Comparison of ENCODE assay signal across 33 cellular contexts in the genomic region with DNA sequence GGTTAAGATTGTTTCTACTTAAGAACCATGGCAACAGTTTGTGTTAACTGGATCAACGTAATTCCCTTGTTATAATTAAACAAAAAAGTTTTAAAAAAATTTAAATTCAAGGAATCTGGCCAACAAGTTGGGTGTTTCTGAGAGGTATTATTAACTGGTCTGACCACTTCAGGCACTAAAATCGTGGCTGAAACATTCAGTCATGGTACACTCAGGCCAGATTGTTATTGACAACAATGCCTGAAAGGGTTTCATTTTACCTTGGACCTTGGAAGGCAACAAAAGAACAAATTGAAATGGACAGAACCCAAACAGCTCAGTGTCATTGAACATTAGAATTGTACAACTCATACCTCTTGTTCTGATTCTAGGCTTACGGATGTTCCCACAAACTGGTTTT.
DNase-seq lines count a peak whose midpoint lies in the region; ATAC-seq, FAIRE-seq and TF ChIP-seq lines count a peak whose summit lies in the region.
"Had no signal": no experiment of that assay in that cellular context is flagged by ENCODE, and none has a peak within 500 bp of the region (broad histone marks: within the 10 kb centered on the region; RNA-seq: fewer than 3 reads in every experiment).

No MANE protein-coding gene starts in this region.

- WGBS in HepG2 (ENCODE audit: low lambda C conversion rate) = 65% methylated on average over 3 of the region's 3 CpGs
- WGBS in right lobe of liver (ENCODE audit: insufficient coverage, low coverage, low lambda C conversion rate, missing lambda C conversion rate) = 62% methylated on average over 3 of the region's 3 CpGs

- in situ Hi-C loops in HepG2 (cut with HindIII; ENCODE audit: extremely low pct_ligation_motif_present, low pct_unique_long_range_greater_than_20kb) (no loop called here), brain microvascular endothelial cell (cut with HindIII; ENCODE audit: low pct_ligation_motif_present, low sequenced_read_pairs) (no loop called here), GM13976 (cut with MboI; ENCODE audit: low sequenced_read_pairs, unreplicated experiment) (no loop called here)

- intact Hi-C loops in HepG2 (cut with micrococcal nuclease; ENCODE audit: unreplicated experiment) = no loop called here
- intact Hi-C loops in right lobe of liver (cut with DNase I) = no loop called here
- intact Hi-C loops in left lung (cut with DNase I) = no loop called here

- H3K79me2 ChIP-seq in HepG2 (ENCODE audit: insufficient read depth, low read length) = no peaks in the 10 kb centered on the region

- DNase-seq in HepG2 (ENCODE audit: low spot score) (no peak), right lobe of liver (no peak), brain microvascular endothelial cell (no peak), left lung (no peak), NCI-H1092 (lab: John Stamatoyannopoulos, UW) (no peak), HuH-7 (ENCODE audit: low spot score) (no peak), SW480 (ENCODE audit: low spot score) (no peak), GM13976 (ENCODE audit: low spot score) (no peak)
- DNase-seq: ACHN; activated B cell treated with CpG ODN at 0.5 μM for 24 hours; activated CD4-positive, alpha-beta T cell treated with anti-CD3 and anti-CD28 coated beads, Interleukin-2, amount 50 U/mL, for 1 hour; activated effector memory CD4-positive, alpha-beta T cell treated with anti-CD3 and anti-CD28 coated beads, Interleukin-2, amount 50 U/mL, for 16 hours; activated T-cell treated with anti-CD3 and anti-CD28 coated beads, Interleukin-2, amount 50 U/mL, for 1 hour; CD4-positive, alpha-beta memory T cell; effector CD8-positive, alpha-beta T cell; foreskin melanocyte; heart left ventricle; Karpas-422; kidney; lower lobe of right lung; natural killer cell; NCI-H146; NCI-H446; occipital lobe; psoas muscle; SJCRH30; stimulated activated naive CD4-positive, alpha-beta T cell; T-cell had no signal

- TF ChIP-seq CTCF in HepG2 (CRISPR knock-in tag; IDR thresholded peaks at IDR 0.05) (no peak), right lobe of liver (IDR thresholded peaks at IDR 0.05) (no peak), brain microvascular endothelial cell (IDR thresholded peaks at IDR 0.05; ENCODE audit: low read depth, low read length, missing control alignments) (no peak), left lung (IDR thresholded peaks at IDR 0.05) (no peak), GM13976 (IDR thresholded peaks at IDR 0.05; ENCODE audit: borderline replicate concordance, control extremely low read depth, extremely low read depth, insufficient read depth, missing control alignments) (no peak)

- FAIRE-seq in HepG2 (lab: Jason Lieb, UNC) = no peak
- FAIRE-seq: kidney had no signal

- H3K9me3 ChIP-seq in HepG2 (ENCODE audit: low read length) (no peaks in the 10 kb centered on the region), right lobe of liver (no peaks in the 10 kb centered on the region), left lung (no peaks in the 10 kb centered on the region)
- H3K9me3 ChIP-seq: esophagus muscularis mucosa, lower lobe of right lung, psoas muscle, SJCRH30, suprapubic skin had no signal

- TF ChIP-seq EP300 in HepG2 (IDR thresholded peaks at IDR 0.05; ENCODE audit: low read depth in 2 of 2, low read length in 2 of 2) (no peak), HepG2 (CRISPR knock-in tag; IDR thresholded peaks at IDR 0.05; ENCODE audit: borderline replicate concordance) (no peak)

- CTCF ChIA-PET in HepG2 (lab: Yijun Ruan, JAX; ENCODE audit: low intra/inter-chr PET ratio, low total read pairs) = no interaction called here

- peak; percentile 38; the same call in 1 of the 3 replicates for ATAC-seq in HepG2
- no peak for ATAC-seq in right lobe of liver
- peak; percentile 52 for ATAC-seq in left lung
- ATAC-seq: heart left ventricle, natural killer cell, psoas muscle, T-cell had no signal

- TF ChIP-seq POLR2A in HepG2 (IDR thresholded peaks at IDR 0.05; ENCODE audit: insufficient read depth in 1 of 2, low read depth in 2 of 2, low read length in 2 of 2) (no peak), right lobe of liver (IDR thresholded peaks at IDR 0.05) (no peak)

- H3K9ac ChIP-seq in HepG2 (ENCODE audit: insufficient read depth, low read depth, low read length) = no peak overlapping the region

- H4K20me1 ChIP-seq in HepG2 (ENCODE audit: insufficient read depth, low read length) = no peaks in the 10 kb centered on the region

- POLR2A ChIA-PET in HepG2 (lab: Yijun Ruan, JAX) = no interaction called here

- H3K27me3 ChIP-seq in HepG2 (ENCODE audit: control insufficient read depth in 1 of 2, insufficient read depth in 2 of 2, low read length in 2 of 2) (no peaks in the 10 kb centered on the region), right lobe of liver (no peaks in the 10 kb centered on the region), brain microvascular endothelial cell (replicated peaks) (no peaks in the 10 kb centered on the region), left lung (no peaks in the 10 kb centered on the region)
- H3K27me3 ChIP-seq: cardiac muscle cell, esophagus muscularis mucosa, heart left ventricle, SJCRH30, suprapubic skin had no signal

- H3K27ac ChIP-seq in HepG2 (ENCODE audit: extremely low read length, insufficient read depth, low read length) (no peak overlapping the region), right lobe of liver (no peak overlapping the region), brain microvascular endothelial cell (peak overlapping the region; percentile 6), left lung (no peak overlapping the region)
- H3K27ac ChIP-seq: cardiac muscle cell, coronary artery, esophagus muscularis mucosa, heart left ventricle, HL-60, lower lobe of right lung, psoas muscle, SJCRH30, suprapubic skin had no signal

- no peak overlapping the region for H3K4me3 ChIP-seq in HepG2 (replicated peaks in 1 of 3; ENCODE audit: insufficient read depth in 1 of 3, low read depth in 2 of 3, low read length in 3 of 3)
- no peak overlapping the region for H3K4me3 ChIP-seq in right lobe of liver
- H3K4me3 ChIP-seq in brain microvascular endothelial cell (ENCODE audit: low read depth, low read length) = no peak overlapping the region
- H3K4me3 ChIP-seq in left lung = no peak overlapping the region
- H3K4me3 ChIP-seq: cardiac muscle cell, coronary artery, esophagus muscularis mucosa, heart left ventricle, lower lobe of right lung, psoas muscle, SJCRH30, suprapubic skin had no signal

- no peak overlapping the region for H2AFZ ChIP-seq in HepG2 (ENCODE audit: low read length)

- no peak overlapping the region for H3K4me2 ChIP-seq in HepG2 (ENCODE audit: low read depth, low read length)

- H3K36me3 ChIP-seq in HepG2 (replicated peaks in 1 of 2; ENCODE audit: control insufficient read depth in 1 of 2, insufficient read depth in 2 of 2, low read length in 2 of 2) (no peaks in the 10 kb centered on the region), right lobe of liver (no peaks in the 10 kb centered on the region), brain microvascular endothelial cell (replicated peaks) (no peaks in the 10 kb centered on the region), left lung (no peaks in the 10 kb centered on the region)
- H3K36me3 ChIP-seq: cardiac muscle cell, esophagus muscularis mucosa, heart left ventricle, lower lobe of right lung, SJCRH30, suprapubic skin had no signal

- H3K4me1 ChIP-seq in HepG2 (ENCODE audit: insufficient read depth, low read length) (peaks cover 32% of the 10 kb centered on the region), right lobe of liver (no peaks in the 10 kb centered on the region), left lung (peaks cover 0 to 7% of the 10 kb centered on the region in 2 donors)
- H3K4me1 ChIP-seq: esophagus muscularis mucosa, lower lobe of right lung, psoas muscle, suprapubic skin had no signal

- no peak for TF ChIP-seq RAD21 in HepG2 (CRISPR knock-in tag; IDR thresholded peaks at IDR 0.05)

- BruUV-seq in HepG2 (replicated peaks; lab: Mats Ljungman, UMichigan) = no TSS peak

TF ChIP-seq in HepG2, 621 proteins besides CTCF, POLR2A, EP300 and RAD21 (continues in another document):
- TF ChIP-seq NFKB2 (CRISPR knock-in tag; IDR thresholded peaks at IDR 0.05; ENCODE audit: borderline replicate concordance) (no peak), SP4 (CRISPR knock-in tag; IDR thresholded peaks at IDR 0.05) (no peak), TAF15 (IDR thresholded peaks at IDR 0.05; ENCODE audit: low read depth, low read length, poor library complexity, severe bottlenecking) (no peak), MIER3 (CRISPR knock-in tag; IDR thresholded peaks at IDR 0.05; ENCODE audit: borderline replicate concordance) (no peak), SOX5 (CRISPR knock-in tag; IDR thresholded peaks at IDR 0.05; ENCODE audit: borderline replicate concordance) (0 out of 2 replicates have a peak, but pooled peaks have one; percentile 35), EHMT2 (IDR thresholded peaks at IDR 0.05; ENCODE audit: borderline replicate concordance, low read depth, low read length) (0 out of 2 replicates have a peak, but pooled peaks have one; percentile 14), ZNF614 (CRISPR knock-in tag; IDR thresholded peaks at IDR 0.05; ENCODE audit: borderline replicate concordance) (no peak)
- TF ChIP-seq, protein P1, sequence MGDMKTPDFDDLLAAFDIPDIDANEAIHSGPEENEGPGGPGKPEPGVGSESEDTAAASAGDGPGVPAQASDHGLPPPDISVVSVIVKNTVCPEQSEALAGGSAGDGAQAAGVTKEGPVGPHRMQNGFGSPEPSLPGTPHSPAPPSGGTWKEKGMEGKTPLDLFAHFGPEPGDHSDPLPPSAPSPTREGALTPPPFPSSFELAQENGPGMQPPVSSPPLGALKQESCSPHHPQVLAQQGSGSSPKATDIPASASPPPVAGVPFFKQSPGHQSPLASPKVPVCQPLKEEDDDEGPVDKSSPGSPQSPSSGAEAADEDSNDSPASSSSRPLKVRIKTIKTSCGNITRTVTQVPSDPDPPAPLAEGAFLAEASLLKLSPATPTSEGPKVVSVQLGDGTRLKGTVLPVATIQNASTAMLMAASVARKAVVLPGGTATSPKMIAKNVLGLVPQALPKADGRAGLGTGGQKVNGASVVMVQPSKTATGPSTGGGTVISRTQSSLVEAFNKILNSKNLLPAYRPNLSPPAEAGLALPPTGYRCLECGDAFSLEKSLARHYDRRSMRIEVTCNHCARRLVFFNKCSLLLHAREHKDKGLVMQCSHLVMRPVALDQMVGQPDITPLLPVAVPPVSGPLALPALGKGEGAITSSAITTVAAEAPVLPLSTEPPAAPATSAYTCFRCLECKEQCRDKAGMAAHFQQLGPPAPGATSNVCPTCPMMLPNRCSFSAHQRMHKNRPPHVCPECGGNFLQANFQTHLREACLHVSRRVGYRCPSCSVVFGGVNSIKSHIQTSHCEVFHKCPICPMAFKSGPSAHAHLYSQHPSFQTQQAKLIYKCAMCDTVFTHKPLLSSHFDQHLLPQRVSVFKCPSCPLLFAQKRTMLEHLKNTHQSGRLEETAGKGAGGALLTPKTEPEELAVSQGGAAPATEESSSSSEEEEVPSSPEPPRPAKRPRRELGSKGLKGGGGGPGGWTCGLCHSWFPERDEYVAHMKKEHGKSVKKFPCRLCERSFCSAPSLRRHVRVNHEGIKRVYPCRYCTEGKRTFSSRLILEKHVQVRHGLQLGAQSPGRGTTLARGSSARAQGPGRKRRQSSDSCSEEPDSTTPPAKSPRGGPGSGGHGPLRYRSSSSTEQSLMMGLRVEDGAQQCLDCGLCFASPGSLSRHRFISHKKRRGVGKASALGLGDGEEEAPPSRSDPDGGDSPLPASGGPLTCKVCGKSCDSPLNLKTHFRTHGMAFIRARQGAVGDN (CRISPR knock-in tag; IDR thresholded peaks at IDR 0.05) = no peak

Comparison
In these comparisons a context has a peak if more than half of its experiments do, and no peak if none do; other contexts are left out.
1. ATAC-seq: peak in HepG2 (single experiment) and left lung (single experiment); none in right lobe of liver (0 of 4).